25 cellular contexts compared by ENCODE assay signal in genomic region chr5:170286532-170286931, GRCh38. TPM values are rescaled to one million over a fixed set of nuclear protein-coding genes. Genes with fewer than 3 reads are reported as not detected.
DNase-seq lines count a peak whose midpoint lies in the region; ATAC-seq and TF ChIP-seq lines count a peak whose summit lies in the region.
"Had no signal": no experiment of that assay in that cellular context is flagged by ENCODE, and none has a peak within 500 bp of the region (broad histone marks: within the 10 kb centered on the region; RNA-seq: fewer than 3 reads in every experiment).

No MANE protein-coding gene starts in this region.

- H3K27ac Mint-ChIP-seq in activated CD4-positive, alpha-beta T cell treated with anti-CD3 and anti-CD28 coated beads for 36 hours: peak overlapping the region; percentile 68
- peak overlapping the region; percentile 80 to 100 (median 89) for H3K27ac Mint-ChIP-seq in CD4-positive, alpha-beta memory T cell
- peak overlapping the region; percentile 96 for H3K27ac Mint-ChIP-seq in activated CD8-positive, alpha-beta T cell treated with anti-CD3 and anti-CD28 coated beads for 36 hours
- H3K27ac Mint-ChIP-seq in immature natural killer cell: peak overlapping the region; percentile 86 to 99 (median 90)
- H3K27ac Mint-ChIP-seq in endothelial cell (ENCODE audit: unreplicated experiment): no peak overlapping the region
- H3K27ac Mint-ChIP-seq: nephron progenitor cell had no signal

- no peaks in the 10 kb centered on the region for H3K9me3 Mint-ChIP-seq in activated CD4-positive, alpha-beta T cell treated with anti-CD3 and anti-CD28 coated beads for 36 hours (ENCODE audit: low read depth)
- H3K9me3 Mint-ChIP-seq in CD4-positive, alpha-beta memory T cell: no peaks in the 10 kb centered on the region
- no peaks in the 10 kb centered on the region for H3K9me3 Mint-ChIP-seq in activated CD8-positive, alpha-beta T cell treated with anti-CD3 and anti-CD28 coated beads for 36 hours
- no peaks in the 10 kb centered on the region for H3K9me3 Mint-ChIP-seq in immature natural killer cell
- peaks cover 24% of the 10 kb centered on the region for H3K9me3 Mint-ChIP-seq in endothelial cell (ENCODE audit: unreplicated experiment)

- peaks cover 99% of the 10 kb centered on the region for H3K4me1 ChIP-seq in CD4-positive, alpha-beta memory T cell (ENCODE audit: insufficient read depth, low read length)
- H3K4me1 ChIP-seq: ascending aorta, right lobe of liver had no signal

- no peak for ATAC-seq in activated CD4-positive, alpha-beta T cell treated with anti-CD3 and anti-CD28 coated beads for 36 hours
- no peak for ATAC-seq in activated CD8-positive, alpha-beta T cell treated with anti-CD3 and anti-CD28 coated beads for 36 hours
- ATAC-seq: esophagus mucosa, GM12878 had no signal

- peaks cover 93% of the 10 kb centered on the region for H3K36me3 Mint-ChIP-seq in activated CD4-positive, alpha-beta T cell treated with anti-CD3 and anti-CD28 coated beads for 36 hours (ENCODE audit: low read depth)
- H3K36me3 Mint-ChIP-seq in CD4-positive, alpha-beta memory T cell: peaks cover 85 to 99% of the 10 kb centered on the region in 2 donors
- peaks cover 99% of the 10 kb centered on the region for H3K36me3 Mint-ChIP-seq in activated CD8-positive, alpha-beta T cell treated with anti-CD3 and anti-CD28 coated beads for 36 hours (ENCODE audit: low read depth)
- H3K36me3 Mint-ChIP-seq in immature natural killer cell (peaks cover 42 to 90% (median 67%) of the 10 kb centered on the region in 3 donors), endothelial cell (ENCODE audit: low read depth, unreplicated experiment) (peaks cover 86% of the 10 kb centered on the region)

- no peak overlapping the region for H3K4me3 ChIP-seq in CD4-positive, alpha-beta memory T cell (ENCODE audit: low read length in 2 of 2)
- H3K4me3 ChIP-seq: ascending aorta, GM12878, right lobe of liver, suprapubic skin had no signal

- peaks cover 99% of the 10 kb centered on the region for H3K4me1 Mint-ChIP-seq in activated CD4-positive, alpha-beta T cell treated with anti-CD3 and anti-CD28 coated beads for 36 hours
- peaks cover 90 to 100% (median 96%) of the 10 kb centered on the region in 4 donors for H3K4me1 Mint-ChIP-seq in CD4-positive, alpha-beta memory T cell
- peaks cover 100% of the 10 kb centered on the region for H3K4me1 Mint-ChIP-seq in activated CD8-positive, alpha-beta T cell treated with anti-CD3 and anti-CD28 coated beads for 36 hours (ENCODE audit: low read depth)
- peaks cover 100% of the 10 kb centered on the region in 2 donors for H3K4me1 Mint-ChIP-seq in immature natural killer cell
- H3K4me1 Mint-ChIP-seq in endothelial cell (ENCODE audit: unreplicated experiment): no peaks in the 10 kb centered on the region

- H3K27ac ChIP-seq in CD4-positive, alpha-beta memory T cell (ENCODE audit: low read depth, low read length): peak overlapping the region; percentile 49
- H3K27ac ChIP-seq: ascending aorta, right lobe of liver, suprapubic skin had no signal

- no peak for TF ChIP-seq CTCF in activated CD8-positive, alpha-beta T cell treated with anti-CD3 and anti-CD28 coated beads for 36 hours (IDR thresholded peaks at IDR 0.05)
- no peak for TF ChIP-seq CTCF in endothelial cell (IDR thresholded peaks at IDR 0.05; ENCODE audit: unreplicated experiment)

- no peaks in the 10 kb centered on the region for H3K9me3 ChIP-seq in CD4-positive, alpha-beta memory T cell (ENCODE audit: control insufficient read depth in 1 of 2, low read length in 2 of 2)
- H3K9me3 ChIP-seq: ascending aorta, right lobe of liver, suprapubic skin had no signal

- peaks cover 76% of the 10 kb centered on the region for H3K36me3 ChIP-seq in CD4-positive, alpha-beta memory T cell (ENCODE audit: insufficient read depth, low read length)
- H3K36me3 ChIP-seq: ascending aorta, right lobe of liver, suprapubic skin had no signal

- intact Hi-C loops in activated CD4-positive, alpha-beta T cell treated with anti-CD3 and anti-CD28 coated beads for 36 hours (cut with DNase I, micrococcal nuclease): no loop called here
- intact Hi-C loops in CD4-positive, alpha-beta memory T cell (cut with micrococcal nuclease): no loop called here
- intact Hi-C loops in activated CD8-positive, alpha-beta T cell treated with anti-CD3 and anti-CD28 coated beads for 36 hours (cut with micrococcal nuclease): no loop called here

- no peak for DNase-seq in activated CD4-positive, alpha-beta T cell treated with anti-CD3 and anti-CD28 coated beads for 36 hours
- no peak for DNase-seq in activated CD4-positive, alpha-beta T cell treated with anti-CD3 and anti-CD28 coated beads for 1 hour
- no peak for DNase-seq in CD4-positive, alpha-beta memory T cell
- no peak for DNase-seq in activated CD8-positive, alpha-beta T cell treated with anti-CD3 and anti-CD28 coated beads for 36 hours
- DNase-seq in immature natural killer cell (no peak), globus pallidus (ENCODE audit: low spot score) (no peak), DMS114 treated with DMSO at 0.1 percent for 48 hours (lab: John Stamatoyannopoulos, UW; ENCODE audit: unreplicated experiment) (no peak), endothelial cell (ENCODE audit: low spot score) (no peak)
- DNase-seq: activated effector memory CD4-positive, alpha-beta T cell treated with Interleukin-2 at 50 U/mL for 16 hours; mesenchymal stem cell; NCI-H1694 treated with DMSO at 0.1 percent for 48 hours; NCI-H774; nephron progenitor cell; OCI-M1; right lobe of liver; Right ventricle myocardium superior; stimulated activated CD4-positive, alpha-beta T cell treated with anti-CD3 and anti-CD28 coated beads, Interleukin-15, amount 100 ng/mL, for 24 hours had no signal

- POLR2A ChIA-PET in activated CD4-positive, alpha-beta T cell treated with anti-CD3 and anti-CD28 coated beads for 36 hours (lab: Charles Lee): interaction anchor here (1.2 kb wide), 1 partner anchor 17 kb away, joined by 3 read pairs; no protein-coding TSS in a partner anchor
- POLR2A ChIA-PET in CD4-positive, alpha-beta memory T cell (lab: Charles Lee; ENCODE audit: partially characterized antibody): interaction anchor here (3.8 to 32.1 kb wide), 4 partner anchors 7 to 44 kb away, joined by 18 to 1265 read pairs (median 964); partner anchors contain the start of gene LCP2
- POLR2A ChIA-PET in activated CD8-positive, alpha-beta T cell treated with anti-CD3 and anti-CD28 coated beads for 36 hours (lab: Charles Lee): interaction anchor here (1.2 to 21.9 kb wide), 6 partner anchors 9 to 47 kb away, joined by 3 to 470 read pairs (median 30); partner anchors contain the start of gene LCP2

- CTCF ChIA-PET in activated CD4-positive, alpha-beta T cell treated with anti-CD3 and anti-CD28 coated beads for 36 hours (lab: Charles Lee): interaction anchor here (0.7 to 13.6 kb wide), 3 partner anchors 11 to 136 kb away, joined by 4 to 180 read pairs (median 4); no protein-coding TSS in a partner anchor
- CTCF ChIA-PET in CD4-positive, alpha-beta memory T cell (lab: Charles Lee; ENCODE audit: partially characterized antibody): interaction anchor here (1.0 to 19.2 kb wide), 7 partner anchors 9 to 52 kb away, joined by 4 to 384 read pairs (median 18); partner anchors contain the start of gene LCP2
- CTCF ChIA-PET in activated CD8-positive, alpha-beta T cell treated with anti-CD3 and anti-CD28 coated beads for 36 hours (lab: Charles Lee): interaction anchor here (0.9 to 8.3 kb wide), 8 partner anchors 8 to 61 kb away, joined by 3 to 51 read pairs (median 6); partner anchors contain the start of gene LCP2

- H3K27me3 ChIP-seq in CD4-positive, alpha-beta memory T cell (ENCODE audit: insufficient read depth, low read length): no peaks in the 10 kb centered on the region
- H3K27me3 ChIP-seq: ascending aorta, right lobe of liver, suprapubic skin had no signal

- H3K27me3 Mint-ChIP-seq in activated CD4-positive, alpha-beta T cell treated with anti-CD3 and anti-CD28 coated beads for 36 hours: no peaks in the 10 kb centered on the region
- H3K27me3 Mint-ChIP-seq in CD4-positive, alpha-beta memory T cell: no peaks in the 10 kb centered on the region
- no peaks in the 10 kb centered on the region for H3K27me3 Mint-ChIP-seq in activated CD8-positive, alpha-beta T cell treated with anti-CD3 and anti-CD28 coated beads for 36 hours
- H3K27me3 Mint-ChIP-seq in immature natural killer cell (ENCODE audit: low read depth in 3 of 3): peaks cover 3 to 5% (median 5%) of the 10 kb centered on the region in 3 donors
- peaks cover 4% of the 10 kb centered on the region for H3K27me3 Mint-ChIP-seq in endothelial cell (ENCODE audit: unreplicated experiment)

- no peak overlapping the region for H3K4me3 Mint-ChIP-seq in activated CD4-positive, alpha-beta T cell treated with anti-CD3 and anti-CD28 coated beads for 36 hours
- H3K4me3 Mint-ChIP-seq in CD4-positive, alpha-beta memory T cell: peak overlapping the region in 3 of 8 donors; percentile 66 to 83 (median 66)
- H3K4me3 Mint-ChIP-seq in activated CD8-positive, alpha-beta T cell treated with anti-CD3 and anti-CD28 coated beads for 36 hours: peak overlapping the region; percentile 9
- H3K4me3 Mint-ChIP-seq in immature natural killer cell (peak overlapping the region in 4 of 5 donors; percentile 14 to 65 (median 24)), endothelial cell (ENCODE audit: unreplicated experiment) (no peak overlapping the region)
- H3K4me3 Mint-ChIP-seq: nephron progenitor cell had no signal

RNA-seq across cellular contexts. Expression of gene LCP2, which starts 11.0 kb away (rescaled TPM):
- total RNA-seq in activated CD4-positive, alpha-beta T cell treated with anti-CD3 and anti-CD28 coated beads for 36 hours: 100 to 1,000 TPM; 173 to 232 TPM
- total RNA-seq in CD4-positive, alpha-beta memory T cell: 100 to 1,000 TPM; 291 to 318 TPM
- polyA plus RNA-seq in CD4-positive, alpha-beta memory T cell: 100 to 1,000 TPM; 117 to 259 TPM
- total RNA-seq in activated CD8-positive, alpha-beta T cell treated with anti-CD3 and anti-CD28 coated beads for 36 hours: 100 to 1,000 TPM; 243 to 259 TPM
- 100 to 1,000 TPM in 1 of 3 donors, 10 to 100 TPM in 2; 87.1 to 276 (median 99.3) TPM for polyA plus RNA-seq in immature natural killer cell
- 13.8 TPM for total RNA-seq in endothelial cell (ENCODE audit: unreplicated experiment)
- total RNA-seq: A172 had no signal
- polyA plus RNA-seq: BJ had no signal

RNA-seq across cellular contexts. Expression of gene C5orf58, which starts 53.7 kb away (rescaled TPM):
- total RNA-seq in activated CD4-positive, alpha-beta T cell treated with anti-CD3 and anti-CD28 coated beads for 36 hours: not detected
- not detected for total RNA-seq in CD4-positive, alpha-beta memory T cell
- polyA plus RNA-seq in CD4-positive, alpha-beta memory T cell: 1 to 10 TPM in 1 of 2 donors, not detected in 1; 2.4 TPM
- total RNA-seq in activated CD8-positive, alpha-beta T cell treated with anti-CD3 and anti-CD28 coated beads for 36 hours: not detected
- polyA plus RNA-seq in immature natural killer cell: 1 to 10 TPM in 1 of 3 donors, under 1 TPM in 1, not detected in 1; 0.23 to 1.9 TPM
- total RNA-seq in endothelial cell (ENCODE audit: unreplicated experiment): 0.28 TPM
- total RNA-seq: A172, ascending aorta, esophagus mucosa, frontal cortex, GM12878, H4, right lobe of liver, suprapubic skin had no signal
- polyA plus RNA-seq: BJ had no signal

Comparison
In these comparisons a context has a peak if more than half of its experiments do, and no peak if none do; other contexts are left out.
1. H3K4me3 Mint-ChIP-seq: peak in activated CD8-positive, alpha-beta T cell treated with anti-CD3 and anti-CD28 coated beads for 36 hours (single experiment) and immature natural killer cell (4 of 5); none in activated CD4-positive, alpha-beta T cell treated with anti-CD3 and anti-CD28 coated beads for 36 hours (single experiment) and endothelial cell (single experiment).
2. RNA of gene LCP2, which starts 11.0 kb away (total RNA-seq): 291 to 318 TPM in CD4-positive, alpha-beta memory T cell, 243 to 259 TPM in activated CD8-positive, alpha-beta T cell treated with anti-CD3 and anti-CD28 coated beads for 36 hours and 173 to 232 TPM in activated CD4-positive, alpha-beta T cell treated with anti-CD3 and anti-CD28 coated beads for 36 hours; 13.8 TPM in endothelial cell (single experiment); every median in the first group is over 10 times any median in the second.